ENCODE assay signal across 8 cellular contexts in the genomic region with DNA sequence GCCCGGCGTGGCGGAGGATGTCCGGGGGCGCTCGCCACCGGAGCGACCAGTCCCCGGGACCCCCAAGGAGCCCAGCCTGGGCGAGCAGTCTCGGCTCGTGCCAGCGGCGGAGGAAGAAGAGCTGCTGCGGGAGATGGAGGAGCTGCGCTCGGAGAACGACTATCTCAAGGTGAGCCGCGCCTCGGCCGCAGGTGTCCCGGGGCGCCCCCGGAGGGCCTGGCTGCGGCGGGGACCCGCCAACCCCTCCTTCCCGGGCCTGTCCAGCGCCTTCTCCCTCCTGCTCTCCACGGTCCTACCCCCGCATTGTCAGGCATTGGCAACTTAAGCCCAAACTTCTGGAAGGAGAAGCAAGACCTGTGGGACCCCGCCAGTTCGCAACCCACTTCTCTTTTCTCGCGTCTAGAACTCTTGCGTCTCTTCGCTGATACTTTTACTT. TPM values are rescaled to one million over a fixed set of nuclear protein-coding genes. Genes with fewer than 3 reads are reported as not detected.
A peak's percentile ranks its signal among the peaks of the same experiment; 100 is the strongest.
DNase-seq lines count a peak whose midpoint lies in the region; ATAC-seq, FAIRE-seq and TF ChIP-seq lines count a peak whose summit lies in the region.

No MANE protein-coding gene starts in this region.

- no peak for TF ChIP-seq EP300 in sigmoid colon (IDR thresholded peaks at IDR 0.05)

- H3K4me3 ChIP-seq in WI38 (ENCODE audit: low read depth, low read length), result peak overlapping the region; percentile 92
- H3K4me3 ChIP-seq in fibroblast of mammary gland (ENCODE audit: control insufficient read depth, low read depth, low read length), result peak overlapping the region; percentile 72
- peak overlapping the region; percentile 58 to 93 (median 88) for H3K4me3 ChIP-seq in sigmoid colon

- no peak for TF ChIP-seq CTCF in WI38 (IDR thresholded peaks at IDR 0.05; ENCODE audit: low read depth, low read length)
- no peak for TF ChIP-seq CTCF in fibroblast of mammary gland (conservative IDR thresholded peaks at IDR 0.05; ENCODE audit: control insufficient read depth, insufficient read depth, low read depth, low read length)
- TF ChIP-seq CTCF in sigmoid colon (IDR thresholded peaks at IDR 0.05), result no peak

- TF ChIP-seq POLR2A in sigmoid colon (IDR thresholded peaks at IDR 0.05), result no peak
- no peak for TF ChIP-seq POLR2A in H54 (IDR thresholded peaks at IDR 0.05; ENCODE audit: low read depth, low read length)

- FAIRE-seq in H54 (lab: Jason Lieb, UNC), result no peak

- 2 to 5% methylated on average over 38 of the region's 38 CpGs for WGBS in sigmoid colon, 2 donors

- no peaks in the 10 kb centered on the region for H3K9me3 ChIP-seq in sigmoid colon

- DNase-seq in activated CD4-positive, alpha-beta T cell treated with anti-CD3 and anti-CD28 coated beads for 48 hours, result peak; percentile 18
- no peak for DNase-seq in activated CD4-positive, alpha-beta T cell treated with anti-CD3 and anti-CD28 coated beads for 4 hours
- DNase-seq in fibroblast of mammary gland (ENCODE audit: low read depth) (no peak), sigmoid colon (peak; percentile 65), H54 (ENCODE audit: insufficient read length, low spot score) (no peak), medulla oblongata (ENCODE audit: extremely low spot score) (no peak)

- intact Hi-C loops in sigmoid colon (cut with DNase I), result loop anchor here (2.0 kb wide), 2 partner anchors 68 to 94 kb away; no protein-coding TSS in a partner anchor

- H3K4me1 ChIP-seq in sigmoid colon, result peaks cover 0 to 41% (median 30%) of the 10 kb centered on the region in 4 donors

- peak overlapping the region; percentile 89 to 96 (median 96) for H3K27ac ChIP-seq in sigmoid colon

- ATAC-seq in HG02610 (IDR thresholded peaks at IDR 0.05; ENCODE audit: unreplicated experiment), result no peak

- no peaks in the 10 kb centered on the region for H3K27me3 ChIP-seq in sigmoid colon

- no peaks in the 10 kb centered on the region for H3K36me3 ChIP-seq in sigmoid colon

RNA-seq across cellular contexts. Expression of a gene that starts 1.2 kb away (rescaled TPM):
- 100 to 1,000 TPM in 1 of 4 donors, 10 to 100 TPM in 3; 58.5 to 133 (median 88.5) TPM for total RNA-seq in sigmoid colon
- 1 to 10 TPM in 2 of 3 donors, under 1 TPM in 1; 0.69 to 9.1 (median 1.8) TPM for polyA plus RNA-seq in sigmoid colon

Comparison
In these comparisons a context has a peak if more than half of its experiments do, and no peak if none do; other contexts are left out.
1. DNase-seq: peak in activated CD4-positive, alpha-beta T cell treated with anti-CD3 and anti-CD28 coated beads for 48 hours (single experiment) and sigmoid colon (single experiment); none in activated CD4-positive, alpha-beta T cell treated with anti-CD3 and anti-CD28 coated beads for 4 hours (0 of 2), fibroblast of mammary gland (single experiment), H54 (single experiment) and medulla oblongata (single experiment).
2. Peak in every context shown above with its lines, with median percentiles within 50 percentile points of each other: H3K4me3 ChIP-seq.